In genomic region chr1:59539961-59540681, GRCh38 we compare ENCODE assay signal across 4 cellular contexts.
TF ChIP-seq lines count a peak whose summit lies in the region.

No MANE protein-coding gene starts in this region.

TF ChIP-seq in liver, 16 proteins besides CTCF, POLR2A, EP300 and RAD21 (continues in another document):
- TF ChIP-seq FOXA2 (IDR thresholded peaks at IDR 0.05) (no peak), REST (IDR thresholded peaks at IDR 0.05) (peak; percentile 31), EGR1 (IDR thresholded peaks at IDR 0.05; ENCODE audit: low read depth in 2 of 2) (no peak), RXRA (IDR thresholded peaks at IDR 0.05) (peak in 1 of 2 donors; percentile 64), FOXA1 (IDR thresholded peaks at IDR 0.05) (peak; percentile 23), MAX (IDR thresholded peaks at IDR 0.05) (no peak), TAF1 (conservative IDR thresholded peaks at IDR 0.05) (no peak), HNF4G (IDR thresholded peaks at IDR 0.05) (no peak), SP1 (IDR thresholded peaks at IDR 0.05) (no peak), JUND (IDR thresholded peaks at IDR 0.05) (peak in 1 of 2 donors; percentile 71), ATF3 (IDR thresholded peaks at IDR 0.05) (no peak), NR2F2 (IDR thresholded peaks at IDR 0.05) (no peak), HNF4A (conservative IDR thresholded peaks at IDR 0.05) (peak in 1 of 2 donors; percentile 49), YY1 (IDR thresholded peaks at IDR 0.05) (peak; percentile 40)

TF ChIP-seq in HepG2, 621 proteins besides CTCF, POLR2A, EP300 and RAD21:
- TF ChIP-seq ZFP36L1 (CRISPR knock-in tag; IDR thresholded peaks at IDR 0.05) (no peak), ESRRA (CRISPR knock-in tag; IDR thresholded peaks at IDR 0.05; ENCODE audit: low read depth) (no peak), ZZZ3 (CRISPR knock-in tag; IDR thresholded peaks at IDR 0.05; ENCODE audit: borderline replicate concordance) (no peak), POLR2AphosphoS2 (IDR thresholded peaks at IDR 0.05; ENCODE audit: low read depth, low read length) (no peak), BRD4 (CRISPR knock-in tag; IDR thresholded peaks at IDR 0.05) (no peak), ZNF816 (CRISPR knock-in tag; IDR thresholded peaks at IDR 0.05; ENCODE audit: borderline replicate concordance) (no peak), SSRP1 (CRISPR knock-in tag; IDR thresholded peaks at IDR 0.05) (no peak), SMYD3 (CRISPR knock-in tag; IDR thresholded peaks at IDR 0.05) (no peak), ZNF468 (CRISPR knock-in tag; IDR thresholded peaks at IDR 0.05) (no peak), ZNF234 (CRISPR knock-in tag; conservative IDR thresholded peaks at IDR 0.05) (no peak), MAFK (conservative IDR thresholded peaks at IDR 0.05 in 1 of 2, IDR thresholded peaks at IDR 0.05 in 1 of 2; ENCODE audit: low read length in 2 of 2) (no peak), IRF2 (CRISPR knock-in tag; IDR thresholded peaks at IDR 0.05) (no peak), ZNF362 (CRISPR knock-in tag; IDR thresholded peaks at IDR 0.05; ENCODE audit: borderline replicate concordance) (no peak), AKAP8 (CRISPR knock-in tag; IDR thresholded peaks at IDR 0.05) (no peak), WIZ (CRISPR knock-in tag; IDR thresholded peaks at IDR 0.05) (no peak), ATRX (CRISPR knock-in tag; IDR thresholded peaks at IDR 0.05; ENCODE audit: borderline replicate concordance) (no peak), ARID3A (IDR thresholded peaks at IDR 0.05; ENCODE audit: low read depth, low read length) (no peak), STAG1 (CRISPR knock-in tag; IDR thresholded peaks at IDR 0.05) (no peak), E2F2 (CRISPR knock-in tag; IDR thresholded peaks at IDR 0.05; ENCODE audit: borderline replicate concordance) (no peak), RCOR2 (CRISPR knock-in tag; IDR thresholded peaks at IDR 0.05) (no peak)
TF ChIP-seq in HepG2: peak in this region for 0.

TF ChIP-seq in endothelial cell of umbilical vein, 7 proteins besides CTCF, POLR2A, EP300 and RAD21:
- TF ChIP-seq POLR2AphosphoS5 (IDR thresholded peaks at IDR 0.05; ENCODE audit: insufficient read depth, low read depth, low read length), result no peak
- TF ChIP-seq MAX (IDR thresholded peaks at IDR 0.05; ENCODE audit: insufficient read depth, insufficient read length), result no peak
- TF ChIP-seq JUN (IDR thresholded peaks at IDR 0.05; ENCODE audit: borderline replicate concordance, insufficient read depth, insufficient read length, low read depth), result no peak
- TF ChIP-seq MYC (IDR thresholded peaks at IDR 0.05; ENCODE audit: low read depth, low read length), result no peak
- no peak for TF ChIP-seq EZH2 (IDR thresholded peaks at IDR 0.05; ENCODE audit: borderline replicate concordance, low read depth, low read length, severe bottlenecking)
- TF ChIP-seq GATA2 (IDR thresholded peaks at IDR 0.05; ENCODE audit: insufficient read depth, insufficient read length, low read depth, low read length), result no peak
- no peak for TF ChIP-seq FOS (IDR thresholded peaks at IDR 0.05; ENCODE audit: borderline replicate concordance, insufficient read depth, low read length)
TF ChIP-seq in endothelial cell of umbilical vein: peak in this region for 0.

TF ChIP-seq in WTC11, 78 proteins besides CTCF, POLR2A, EP300 and RAD21:
- TF ChIP-seq GTF2I (CRISPR knock-in tag; conservative IDR thresholded peaks at IDR 0.05) (no peak), MYBL2 (CRISPR knock-in tag; IDR thresholded peaks at IDR 0.05) (no peak), ZNF263 (CRISPR knock-in tag; IDR thresholded peaks at IDR 0.05; ENCODE audit: low read depth) (no peak), ZNF425 (CRISPR knock-in tag; conservative IDR thresholded peaks at IDR 0.05) (no peak), FOXK1 (CRISPR knock-in tag; IDR thresholded peaks at IDR 0.05) (no peak), ZNF121 (CRISPR knock-in tag; IDR thresholded peaks at IDR 0.05) (no peak)
